In genomic region chr18:24492445-24492844, GRCh38 we compare ENCODE assay signal across 10 cellular contexts. TPM values are rescaled to one million over a fixed set of nuclear protein-coding genes. Genes with fewer than 3 reads are reported as not detected.
A peak's percentile ranks its signal among the peaks of the same experiment; 100 is the strongest.
DNase-seq lines count a peak whose midpoint lies in the region; ATAC-seq and TF ChIP-seq lines count a peak whose summit lies in the region.
"Had no signal": no experiment of that assay in that cellular context is flagged by ENCODE, and none has a peak within 500 bp of the region (broad histone marks: within the 10 kb centered on the region; RNA-seq: fewer than 3 reads in every experiment).

No MANE protein-coding gene starts in this region.

- H3K36me3 Mint-ChIP-seq in activated naive CD8-positive, alpha-beta T cell treated with anti-CD3 and anti-CD28 coated beads for 36 hours, result no peaks in the 10 kb centered on the region

- no peak overlapping the region for H3K4me3 ChIP-seq in GM06990 (replicated peaks; ENCODE audit: low read depth, low read length)
- H3K4me3 ChIP-seq in epithelial cell of proximal tubule (ENCODE audit: low read depth, low read length), result peak overlapping the region; percentile 36

- H3K4me3 Mint-ChIP-seq in activated naive CD8-positive, alpha-beta T cell treated with anti-CD3 and anti-CD28 coated beads for 36 hours, result no peak overlapping the region

- peak; percentile 72 for DNase-seq in GM06990 (ENCODE audit: extremely low read depth, insufficient read length)
- DNase-seq in epithelial cell of proximal tubule (ENCODE audit: low read depth), result no peak
- no peak for DNase-seq in activated naive CD8-positive, alpha-beta T cell treated with anti-CD3 and anti-CD28 coated beads for 36 hours
- DNase-seq in NCI-H774 (lab: John Stamatoyannopoulos, UW), result no peak
- DNase-seq in NCI-H82 treated with DMSO at 0.1 percent for 48 hours (lab: John Stamatoyannopoulos, UW; ENCODE audit: unreplicated experiment), result no peak
- no peak for DNase-seq in stimulated activated CD4-positive, alpha-beta T cell treated with anti-CD3 and anti-CD28 coated beads, Interleukin-4, amount 100 ng/mL, for 4 hours
- DNase-seq: cerebellar nuclear complex; stimulated activated CD4-positive, alpha-beta T cell treated with anti-CD3 and anti-CD28 coated beads, Interleukin-4, amount 100 ng/mL, for 1 hour had no signal

- H3K4me1 Mint-ChIP-seq in activated naive CD8-positive, alpha-beta T cell treated with anti-CD3 and anti-CD28 coated beads for 36 hours, result peaks cover 9% of the 10 kb centered on the region

- H3K36me3 ChIP-seq in GM06990 (ENCODE audit: control insufficient read depth, insufficient read depth, low read length), result no peaks in the 10 kb centered on the region

- H3K27me3 Mint-ChIP-seq in activated naive CD8-positive, alpha-beta T cell treated with anti-CD3 and anti-CD28 coated beads for 36 hours, result peaks cover 28% of the 10 kb centered on the region

- ATAC-seq in GM19463 (IDR thresholded peaks at IDR 0.05; ENCODE audit: unreplicated experiment) (peak; percentile 65), HG03108 (IDR thresholded peaks at IDR 0.05; ENCODE audit: unreplicated experiment) (peak; percentile 75)

- no peaks in the 10 kb centered on the region; the same call in 1 of the 2 replicates for H3K27me3 ChIP-seq in GM06990 (replicated peaks; ENCODE audit: control insufficient read depth, insufficient read depth, low read length)

- H3K27ac Mint-ChIP-seq in activated naive CD8-positive, alpha-beta T cell treated with anti-CD3 and anti-CD28 coated beads for 36 hours, result no peak overlapping the region

- TF ChIP-seq CTCF in GM06990 (IDR thresholded peaks at IDR 0.05; ENCODE audit: insufficient read depth, low read length, poor library complexity, severe bottlenecking) (no peak), epithelial cell of proximal tubule (conservative IDR thresholded peaks at IDR 0.05; ENCODE audit: low read depth, low read length) (no peak)

- no peaks in the 10 kb centered on the region for H3K9me3 Mint-ChIP-seq in activated naive CD8-positive, alpha-beta T cell treated with anti-CD3 and anti-CD28 coated beads for 36 hours

RNA-seq across cellular contexts. Expression of gene HRH4, which starts 32.0 kb away (rescaled TPM):
- total RNA-seq in epithelial cell of proximal tubule, result 0.12 TPM in 1 of 2 replicates, not detected in the other
- not detected for total RNA-seq in activated naive CD8-positive, alpha-beta T cell treated with anti-CD3 and anti-CD28 coated beads for 36 hours
